In the genomic region with DNA sequence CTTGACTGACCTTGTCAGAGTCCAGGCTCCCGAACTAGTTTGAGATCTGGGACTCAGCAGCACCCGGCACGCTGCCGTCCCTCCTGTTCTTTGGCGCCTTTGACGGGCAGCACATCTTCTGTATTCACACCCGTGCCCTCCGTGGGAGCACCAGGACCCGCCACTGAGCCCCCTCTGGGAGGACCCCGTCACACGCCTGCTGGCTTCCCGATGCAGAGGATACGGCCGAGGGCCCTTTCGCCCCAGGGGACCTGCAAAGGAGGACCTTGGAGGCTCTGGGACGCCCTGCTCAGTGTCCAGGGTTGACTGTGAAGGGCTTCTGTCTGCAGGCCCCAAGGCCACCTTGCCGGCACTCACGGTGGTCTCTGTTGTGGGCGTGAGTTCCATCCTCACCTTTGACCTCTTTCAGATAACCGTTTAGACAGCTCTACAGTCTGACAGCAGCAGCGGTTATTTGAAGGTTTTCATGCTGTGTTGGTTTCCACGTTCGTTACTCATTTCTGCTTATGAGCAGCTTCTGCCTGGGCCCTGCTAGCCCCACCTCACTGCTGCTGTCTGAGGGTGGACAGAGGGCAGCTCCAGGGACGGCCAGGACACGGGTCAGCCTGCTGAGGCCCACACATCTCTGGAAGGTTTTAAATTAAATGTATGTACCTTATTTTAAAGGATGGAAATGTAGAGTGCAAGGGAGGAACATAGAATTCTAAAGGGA, we compare ENCODE assay signal across 10 cellular contexts. TPM values are rescaled to one million over a fixed set of nuclear protein-coding genes. Genes with fewer than 3 reads are reported as not detected.
DNase-seq lines count a peak whose midpoint lies in the region; ATAC-seq, FAIRE-seq and TF ChIP-seq lines count a peak whose summit lies in the region.
"Had no signal": no experiment of that assay in that cellular context is flagged by ENCODE, and none has a peak within 500 bp of the region (broad histone marks: within the 10 kb centered on the region; RNA-seq: fewer than 3 reads in every experiment).

No MANE protein-coding gene starts in this region.

- no peak overlapping the region for H4K8ac ChIP-seq in H1 (ENCODE audit: extremely low read depth, insufficient read depth, low read length)

- no peak for TF ChIP-seq CTCF in H1 (IDR thresholded peaks at IDR 0.05; ENCODE audit: control extremely low read depth in 1 of 3, insufficient read depth in 1 of 3, low read depth in 1 of 3, low read length in 3 of 3)

- H3K27ac ChIP-seq in H1 (ENCODE audit: low read depth, low read length), result no peak overlapping the region
- H3K27ac ChIP-seq: C4-2B, SJCRH30, thoracic aorta had no signal

- no peak for TF ChIP-seq POLR2A in H1 (IDR thresholded peaks at IDR 0.05; ENCODE audit: control extremely low read depth in 1 of 2, low read depth in 2 of 2, low read length in 2 of 2)

- H3K4me2 ChIP-seq in H1 (ENCODE audit: insufficient read depth in 1 of 2, low read depth in 2 of 2, low read length in 2 of 2), result no peak overlapping the region

- DNase-seq in H1 (ENCODE audit: low read depth in 1 of 2, low spot score in 2 of 2) (no peak), posterior vena cava (ENCODE audit: low spot score) (peak; percentile 48), KBM-7 (no peak), hippocampal formation (lab: John Stamatoyannopoulos, UW) (no peak), RPMI8226 (no peak)

- H4K20me1 ChIP-seq in H1 (replicated peaks in 1 of 2; ENCODE audit: control insufficient read depth in 1 of 2, insufficient read depth in 2 of 2, low read length in 2 of 2), result peaks cover 0 to 4% of the 10 kb centered on the region in 2 experiments

- no peak overlapping the region for H3K56ac ChIP-seq in H1 (replicated peaks; ENCODE audit: insufficient read length, low read depth, low read length)

- no peak for TF ChIP-seq RAD21 in H1 (IDR thresholded peaks at IDR 0.05 in 1 of 2, conservative IDR thresholded peaks at IDR 0.05 in 1 of 2; ENCODE audit: low read depth in 2 of 2, low read length in 2 of 2)

- H3K4ac ChIP-seq in H1 (replicated peaks; ENCODE audit: insufficient read length, low read depth, low read length), result no peak overlapping the region

- no peak overlapping the region for H2BK15ac ChIP-seq in H1 (ENCODE audit: low read length)

- no peak overlapping the region for H3K9ac ChIP-seq in H1 (replicated peaks in 1 of 4; ENCODE audit: extremely low read depth in 1 of 4, low read depth in 3 of 4, low read length in 3 of 4)

- WGBS in H1 (ENCODE audit: extremely low coverage in 1 of 2, insufficient coverage in 1 of 2, insufficient read length in 1 of 2, insufficient replicate concordance in 2 of 2, low coverage in 1 of 2, low lambda C conversion rate in 2 of 2, missing lambda C conversion rate in 1 of 2), 2 experiments, result 94% methylated on average over 24 of the region's 25 CpGs; no CpG with 5 or more reads in 1 of the 2 experiments

- CTCF ChIA-PET in H1 (lab: Charles Lee; ENCODE audit: partially characterized antibody), result interaction anchor here (0.7 to 9.7 kb wide), 28 partner anchors 9 to 173 kb away, joined by 3 to 99 read pairs (median 6); no protein-coding TSS in a partner anchor

- H2BK12ac ChIP-seq in H1 (ENCODE audit: low read depth, low read length), result no peak overlapping the region

- no peak for TF ChIP-seq EP300 in H1 (IDR thresholded peaks at IDR 0.05; ENCODE audit: borderline replicate concordance in 1 of 2, low read depth in 2 of 2, low read length in 2 of 2)

- peaks cover 0 to 3% of the 10 kb centered on the region in 2 experiments; a peak in 1 of 4 replicates for H3K9me3 ChIP-seq in H1 (ENCODE audit: insufficient read depth in 2 of 2, low read depth in 1 of 2, low read length in 1 of 2)
- H3K9me3 ChIP-seq: SJCRH30, thoracic aorta had no signal

- peaks cover 10% of the 10 kb centered on the region; the same call in 1 of the 2 replicates for H3K23me2 ChIP-seq in H1 (ENCODE audit: low read depth, low read length)

- intact Hi-C loops in posterior vena cava (cut with DNase I), result no loop called here

- no peak overlapping the region for H3K18ac ChIP-seq in H1 (ENCODE audit: extremely low read depth, low read length)

- POLR2A ChIA-PET in H1 (lab: Charles Lee; ENCODE audit: partially characterized antibody), result no interaction called here

- no peak overlapping the region for H3K4me3 ChIP-seq in H1 (ENCODE audit: extremely low read depth in 1 of 4, insufficient read depth in 2 of 4, low read depth in 3 of 4, low read length in 4 of 4)
- H3K4me3 ChIP-seq: SJCRH30, thoracic aorta had no signal

- H3K27me3 ChIP-seq in H1 (replicated peaks in 1 of 4; ENCODE audit: control insufficient read depth in 3 of 4, extremely low read depth in 1 of 4, insufficient read depth in 3 of 4, low read length in 3 of 4), result no peaks in the 10 kb centered on the region
- H3K27me3 ChIP-seq: SJCRH30 had no signal

- no peak overlapping the region for H2BK120ac ChIP-seq in H1 (replicated peaks; ENCODE audit: low read depth, low read length)

- no peaks in the 10 kb centered on the region for H3K79me1 ChIP-seq in H1 (ENCODE audit: low read depth, low read length)

- H3K14ac ChIP-seq in H1 (ENCODE audit: insufficient read length), result no peak overlapping the region

- H3K23ac ChIP-seq in H1 (ENCODE audit: insufficient read length), result no peak overlapping the region

- no peak overlapping the region for H2BK20ac ChIP-seq in H1 (ENCODE audit: low read length)

- H4K5ac ChIP-seq in H1 (ENCODE audit: insufficient read length, low read depth, low read length), result no peak overlapping the region

- no peaks in the 10 kb centered on the region for H3K79me2 ChIP-seq in H1 (ENCODE audit: control insufficient read depth in 1 of 2, insufficient read depth in 2 of 2, low read length in 2 of 2)

- no peak overlapping the region for H2AFZ ChIP-seq in H1 (ENCODE audit: low read length)

- H3K4me1 ChIP-seq in H1 (replicated peaks in 1 of 4; ENCODE audit: control insufficient read depth in 3 of 4, insufficient read depth in 4 of 4, low read length in 3 of 4), result peaks cover 0 to 3% (median 1%) of the 10 kb centered on the region in 4 experiments; a peak in 1 of 7 replicates
- H3K4me1 ChIP-seq: SJCRH30 had no signal

- H2AK5ac ChIP-seq in H1 (ENCODE audit: low read depth, low read length), result peak overlapping the region; percentile 24; the same call in 1 of the 2 replicates

- no peak for FAIRE-seq in H1 (lab: Jason Lieb, UNC)

- no peaks in the 10 kb centered on the region for H3K36me3 ChIP-seq in H1 (ENCODE audit: control insufficient read depth in 2 of 4, insufficient read depth in 4 of 4, low read length in 3 of 4)
- H3K36me3 ChIP-seq: SJCRH30, thoracic aorta had no signal

- peak overlapping the region; percentile 24; the same call in 1 of the 2 replicates for H2BK5ac ChIP-seq in H1 (ENCODE audit: low read depth, low read length)

- ATAC-seq in GM19035 (IDR thresholded peaks at IDR 0.05; ENCODE audit: unreplicated experiment), result peak; percentile 20
- peak; percentile 7 for ATAC-seq in HG03280 (IDR thresholded peaks at IDR 0.05; ENCODE audit: unreplicated experiment)

- in situ Hi-C loops in KBM-7 (cut with MboI; ENCODE audit: low pct_unique_long_range_greater_than_20kb, low sequenced_read_pairs), result no loop called here

- H4K91ac ChIP-seq in H1 (replicated peaks; ENCODE audit: insufficient read length, low read length), result peak overlapping the region; percentile 73

TF ChIP-seq in H1, 55 proteins besides CTCF, POLR2A, EP300 and RAD21 (continues in another document):
- TF ChIP-seq MAFK (IDR thresholded peaks at IDR 0.05; ENCODE audit: low read depth, low read length) (no peak), POLR2AphosphoS5 (IDR thresholded peaks at IDR 0.05; ENCODE audit: low read depth, low read length) (no peak), NRF1 (IDR thresholded peaks at IDR 0.05; ENCODE audit: low read depth, low read length) (no peak), KDM4A (IDR thresholded peaks at IDR 0.05; ENCODE audit: low read depth, low read length, severe bottlenecking) (no peak), E2F6 (IDR thresholded peaks at IDR 0.05) (no peak), NANOG (IDR thresholded peaks at IDR 0.05; ENCODE audit: insufficient read depth, low read depth, low read length, poor library complexity, severe bottlenecking) (no peak), JUN (IDR thresholded peaks at IDR 0.05; ENCODE audit: low read depth, low read length) (no peak), PHF8 (conservative IDR thresholded peaks at IDR 0.05; ENCODE audit: low read depth, low read length) (no peak), KDM5A (IDR thresholded peaks at IDR 0.05; ENCODE audit: low read length) (no peak), EZH2 (IDR thresholded peaks at IDR 0.05; ENCODE audit: low read depth, low read length, severe bottlenecking) (no peak), RBBP5 (IDR thresholded peaks at IDR 0.05; ENCODE audit: borderline replicate concordance, low read depth, low read length) (no peak), SIRT6 (IDR thresholded peaks at IDR 0.05; ENCODE audit: low read length) (no peak), BCL11A (IDR thresholded peaks at IDR 0.05; ENCODE audit: low read depth in 2 of 2, low read length in 2 of 2) (no peak), YY1 (IDR thresholded peaks at IDR 0.05; ENCODE audit: low read depth, low read length) (no peak), HDAC2 (IDR thresholded peaks at IDR 0.05; ENCODE audit: borderline replicate concordance in 1 of 2, low read depth in 2 of 2, low read length in 2 of 2) (no peak), CEBPB (IDR thresholded peaks at IDR 0.05; ENCODE audit: low read depth, low read length) (no peak)
- TF ChIP-seq, protein P1, sequence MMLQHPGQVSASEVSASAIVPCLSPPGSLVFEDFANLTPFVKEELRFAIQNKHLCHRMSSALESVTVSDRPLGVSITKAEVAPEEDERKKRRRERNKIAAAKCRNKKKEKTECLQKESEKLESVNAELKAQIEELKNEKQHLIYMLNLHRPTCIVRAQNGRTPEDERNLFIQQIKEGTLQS (IDR thresholded peaks at IDR 0.05; ENCODE audit: insufficient read depth, low read depth, low read length), result no peak

RNA-seq across cellular contexts. Expression of gene EXOC3, which starts 12.6 kb away (rescaled TPM):
- total RNA-seq in H1 (2021; fragmentation: NEBNext Ultra II Directional; extraction: Animal tissue kit (Norgen Biotek cat#: 25700)), result 27.5 and 30.0 TPM in 2 replicates
- 14.4 and 19.5 TPM in 2 replicates for polyA plus RNA-seq in H1 (2011; rRNA removed)
- polyA plus RNA-seq in H1 (2011; cell fraction: cytosol; rRNA removed), result 17.3 TPM
- 38.7 TPM for polyA plus RNA-seq in H1 (2011; cell fraction: nucleus; rRNA removed)
- 24.9 to 34.9 TPM (median 31.8 TPM) in 4 replicates for polyA plus RNA-seq in H1 (2012, experiment 1 of 2)
- 19.3 TPM for polyA plus RNA-seq in H1 (2012, experiment 2 of 2)
- polyA plus RNA-seq in H1 (2013, experiment 1 of 2), result 16.3 TPM
- polyA plus RNA-seq in H1 (2013, experiment 2 of 2), result 14.9 TPM
- 16.7 and 19.2 TPM in 2 replicates for polyA minus RNA-seq in H1 (2011; rRNA and poly(A)+ RNA removed)
- polyA minus RNA-seq in H1 (2011; cell fraction: cytosol; rRNA and poly(A)+ RNA removed), result 12.9 TPM
- 14.7 TPM for polyA minus RNA-seq in H1 (2011; cell fraction: nucleus; rRNA and poly(A)+ RNA removed)
- 10 to 100 TPM; 52.6 to 54.2 TPM for total RNA-seq in posterior vena cava
